In genomic region chr12:118061876-118062791, GRCh38 we compare ENCODE assay signal across 8 cellular contexts. TPM values are rescaled to one million over a fixed set of nuclear protein-coding genes. Genes with fewer than 3 reads are reported as not detected.
A peak's percentile ranks its signal among the peaks of the same experiment; 100 is the strongest.
DNase-seq lines count a peak whose midpoint lies in the region; ATAC-seq and TF ChIP-seq lines count a peak whose summit lies in the region.

No MANE protein-coding gene starts in this region.

- H3K36me3 Mint-ChIP-seq in CD4-positive, CD25-positive, alpha-beta regulatory T cell: no peaks in the 10 kb centered on the region
- H3K36me3 Mint-ChIP-seq in GM23338 (ENCODE audit: low read depth): peaks cover 31% of the 10 kb centered on the region

- H3F3A ChIP-seq in GM23338 (replicated peaks; ENCODE audit: low read depth): peaks cover 24% of the 10 kb centered on the region

- 1 to 2% (median 1%) methylated on average over 41 of the region's 41 CpGs for WGBS in spleen, 5 donors

- H3K9me3 ChIP-seq in CD4-positive, CD25-positive, alpha-beta regulatory T cell (ENCODE audit: control insufficient read depth in 2 of 2, low read length in 2 of 2): no peaks in the 10 kb centered on the region
- no peaks in the 10 kb centered on the region for H3K9me3 ChIP-seq in spleen

- peak overlapping the region; percentile 79 for H3K27ac ChIP-seq in CD4-positive, CD25-positive, alpha-beta regulatory T cell (ENCODE audit: insufficient read depth, low read length, poor library complexity, severe bottlenecking)
- H3K27ac ChIP-seq in GM23338 (ENCODE audit: low read depth): peak overlapping the region; percentile 96
- peak overlapping the region; percentile 93 for H3K27ac ChIP-seq in RWPE1
- peak overlapping the region in 7 of 8 donors; percentile 87 to 97 (median 93) for H3K27ac ChIP-seq in spleen

- peak in 1 of 3 donors; percentile 42 for DNase-seq in CD4-positive, CD25-positive, alpha-beta regulatory T cell
- peak; percentile 90 for DNase-seq in GM23338 (ENCODE audit: low spot score)
- DNase-seq in RWPE1 (ENCODE audit: low spot score): peak; percentile 62
- DNase-seq in choroid plexus epithelial cell (ENCODE audit: low read depth): peak; percentile 48
- no peak for DNase-seq in kidney epithelial cell (ENCODE audit: low read depth)
- peak; percentile 73 for DNase-seq in spleen

- peaks cover 2% of the 10 kb centered on the region for H3K27me3 ChIP-seq in CD4-positive, CD25-positive, alpha-beta regulatory T cell (ENCODE audit: control insufficient read depth, insufficient read depth, low read length)
- H3K27me3 ChIP-seq in GM23338 (ENCODE audit: insufficient read depth) (no peaks in the 10 kb centered on the region), kidney epithelial cell (ENCODE audit: control insufficient read depth, insufficient read depth, low read length) (no peaks in the 10 kb centered on the region), spleen (replicated peaks in 1 of 7) (no peaks in the 10 kb centered on the region)

- peaks cover 48% of the 10 kb centered on the region for H3K4me1 ChIP-seq in CD4-positive, CD25-positive, alpha-beta regulatory T cell (ENCODE audit: control insufficient read depth, insufficient read depth, low read length, poor library complexity, severe bottlenecking)
- H3K4me1 ChIP-seq in GM23338 (ENCODE audit: insufficient read depth) (peaks cover 28% of the 10 kb centered on the region), spleen (peaks cover 19 to 81% (median 55%) of the 10 kb centered on the region in 6 donors)

- intact Hi-C loops in spleen (cut with DNase I; ENCODE audit: low total_unique reads): no loop called here

- H3K4me3 Mint-ChIP-seq in CD4-positive, CD25-positive, alpha-beta regulatory T cell: peak overlapping the region; percentile 88 to 97 (median 94)
- peak overlapping the region; percentile 87 for H3K4me3 Mint-ChIP-seq in GM23338

- H3K9me2 ChIP-seq in GM23338 (ENCODE audit: insufficient read depth): no peaks in the 10 kb centered on the region

- peak overlapping the region; percentile 82 for H3K4me2 ChIP-seq in GM23338

- CTCF ChIA-PET in RWPE1 (lab: Yijun Ruan, JAX): interaction anchor here (0.8 kb wide), 1 partner anchor 59 kb away, joined by 5 read pairs; no protein-coding TSS in a partner anchor

- peak overlapping the region; percentile 88 for H3K4me3 ChIP-seq in CD4-positive, CD25-positive, alpha-beta regulatory T cell (ENCODE audit: low read depth, low read length)
- H3K4me3 ChIP-seq in GM23338 (peak overlapping the region; percentile 71), choroid plexus epithelial cell (ENCODE audit: low read depth, low read length) (peak overlapping the region; percentile 69), kidney epithelial cell (ENCODE audit: low read depth, low read length) (peak overlapping the region; percentile 73), spleen (peak overlapping the region; percentile 41 to 85 (median 64))

- TF ChIP-seq POLR2A in spleen (IDR thresholded peaks at IDR 0.05): no peak

- POLR2A ChIA-PET in RWPE1 (lab: Yijun Ruan, JAX; ENCODE audit: low non-redundant PET): interaction anchor here (0.5 to 0.6 kb wide), 4 partner anchors 8 to 315 kb away, joined by 3 to 6 read pairs (median 3); no protein-coding TSS in a partner anchor

- H3K27me3 Mint-ChIP-seq in CD4-positive, CD25-positive, alpha-beta regulatory T cell: peaks cover 7% of the 10 kb centered on the region
- H3K27me3 Mint-ChIP-seq in GM23338 (ENCODE audit: insufficient read depth, low read depth, poor library complexity): peaks cover 24% of the 10 kb centered on the region

- no peaks in the 10 kb centered on the region for H3K36me3 ChIP-seq in CD4-positive, CD25-positive, alpha-beta regulatory T cell (ENCODE audit: control insufficient read depth, insufficient read depth, low read length)
- H3K36me3 ChIP-seq in GM23338 (ENCODE audit: insufficient read depth): 0 out of 2 replicates have a peak, but pooled peaks cover 4% of the 10 kb centered on the region
- H3K36me3 ChIP-seq in kidney epithelial cell (ENCODE audit: control insufficient read depth, insufficient read depth, low read length): no peaks in the 10 kb centered on the region
- no peaks in the 10 kb centered on the region for H3K36me3 ChIP-seq in spleen

- no peaks in the 10 kb centered on the region; the same call in 1 of the 2 replicates for H4K20me1 ChIP-seq in GM23338 (replicated peaks; ENCODE audit: insufficient read depth)

- peaks cover 17 to 69% (median 48%) of the 10 kb centered on the region in 4 donors for H3K4me1 Mint-ChIP-seq in CD4-positive, CD25-positive, alpha-beta regulatory T cell
- H3K4me1 Mint-ChIP-seq in GM23338: peaks cover 45% of the 10 kb centered on the region

- no peaks in the 10 kb centered on the region for H3K9me3 Mint-ChIP-seq in CD4-positive, CD25-positive, alpha-beta regulatory T cell
- peaks cover 4% of the 10 kb centered on the region; the same call in 1 of the 3 replicates for H3K9me3 Mint-ChIP-seq in GM23338

- TF ChIP-seq CTCF in GM23338 (conservative IDR thresholded peaks at IDR 0.05; ENCODE audit: low read depth in 2 of 2) (no peak), RWPE1 (conservative IDR thresholded peaks at IDR 0.05; ENCODE audit: low read depth) (no peak), choroid plexus epithelial cell (conservative IDR thresholded peaks at IDR 0.05; ENCODE audit: low read depth, low read length) (no peak), kidney epithelial cell (IDR thresholded peaks at IDR 0.05; ENCODE audit: insufficient read depth, low read length, poor library complexity, severe bottlenecking) (no peak), spleen (IDR thresholded peaks at IDR 0.05 in 8 of 11, conservative IDR thresholded peaks at IDR 0.05 in 3 of 11) (no peak)

- peaks cover 34% of the 10 kb centered on the region for H3K79me2 ChIP-seq in GM23338 (replicated peaks; ENCODE audit: insufficient read depth)

- H2AFZ ChIP-seq in GM23338: no peak overlapping the region

- H3K27ac Mint-ChIP-seq in CD4-positive, CD25-positive, alpha-beta regulatory T cell: peak overlapping the region; percentile 82 to 92 (median 87)
- H3K27ac Mint-ChIP-seq in GM23338: peak overlapping the region; percentile 98

- no peak for ATAC-seq in CD4-positive, CD25-positive, alpha-beta regulatory T cell (ENCODE audit: low read depth in 2 of 2)
- peak; percentile 61 for ATAC-seq in GM23338
- no peak for ATAC-seq in GM21786 (IDR thresholded peaks at IDR 0.05; ENCODE audit: unreplicated experiment)
- ATAC-seq in GM19467 (IDR thresholded peaks at IDR 0.05; ENCODE audit: unreplicated experiment): no peak

TF ChIP-seq in GM23338, 12 proteins besides CTCF, POLR2A, EP300 and RAD21 (continues in another document):
- TF ChIP-seq ETS1 (IDR thresholded peaks at IDR 0.05) (0 out of 2 replicates have a peak, but pooled peaks have one; percentile 27), STAT1 (IDR thresholded peaks at IDR 0.05; ENCODE audit: unreplicated experiment) (no peak), EZH2 (IDR thresholded peaks at IDR 0.05; ENCODE audit: low read depth, unreplicated experiment) (no peak), POLR2AphosphoS5 (IDR thresholded peaks at IDR 0.05; ENCODE audit: low read depth) (peak; percentile 64)

RNA-seq across cellular contexts. Expression of gene WSB2, which starts 1.2 kb away (rescaled TPM):
- total RNA-seq in CD4-positive, CD25-positive, alpha-beta regulatory T cell: 30.8 TPM
- 10 to 100 TPM; 16.0 to 26.2 (median 22.2) TPM for polyA plus RNA-seq in CD4-positive, CD25-positive, alpha-beta regulatory T cell
- 53.2 and 60.8 TPM in 2 replicates for total RNA-seq in GM23338 (2014; rRNA removed; shearing (Covaris generic))
- polyA plus RNA-seq in GM23338 (2016; fragmentation: Nextera tagmentation; extraction: Ambion mirVana) (36.6 and 38.8 TPM in 2 replicates), spleen (10 to 100 TPM; 14.4 to 25.3 (median 18.6) TPM)
- total RNA-seq in kidney epithelial cell (81.1 and 92.6 TPM in 2 replicates), spleen (10 to 100 TPM; 33.1 to 63.2 (median 48.9) TPM)

RNA-seq across cellular contexts. Expression of gene VSIG10, which starts 41.7 kb away (rescaled TPM):
- total RNA-seq in CD4-positive, CD25-positive, alpha-beta regulatory T cell: 0.64 TPM
- polyA plus RNA-seq in CD4-positive, CD25-positive, alpha-beta regulatory T cell: 1 to 10 TPM; 1.5 to 3.1 (median 2.0) TPM
- total RNA-seq in GM23338 (2014; rRNA removed; shearing (Covaris generic)): 87.5 and 98.5 TPM in 2 replicates
- polyA plus RNA-seq in GM23338 (2016; fragmentation: Nextera tagmentation; extraction: Ambion mirVana) (48.1 and 52.1 TPM in 2 replicates), spleen (1 to 10 TPM; 4.9 to 7.0 (median 5.2) TPM)
- total RNA-seq in kidney epithelial cell (14.4 and 22.0 TPM in 2 replicates), spleen (10 to 100 TPM; 11.6 to 22.9 (median 18.2) TPM)

RNA-seq across cellular contexts. Expression of gene RFC5, which starts 45.6 kb away (rescaled TPM):
- total RNA-seq in CD4-positive, CD25-positive, alpha-beta regulatory T cell: 12.0 TPM
- 10 to 100 TPM; 19.2 to 21.1 (median 20.1) TPM for polyA plus RNA-seq in CD4-positive, CD25-positive, alpha-beta regulatory T cell
- total RNA-seq in GM23338 (2014; rRNA removed; shearing (Covaris generic)): 53.2 and 56.4 TPM in 2 replicates
- polyA plus RNA-seq in GM23338 (2016; fragmentation: Nextera tagmentation; extraction: Ambion mirVana) (35.0 and 35.1 TPM in 2 replicates), spleen (10 to 100 TPM in 1 of 3 donors, 1 to 10 TPM in 2; 6.6 to 11.0 (median 9.1) TPM)
- total RNA-seq in kidney epithelial cell (10.1 and 13.7 TPM in 2 replicates), spleen (10 to 100 TPM in 5 of 7 donors, 1 to 10 TPM in 2; 8.1 to 18.4 (median 12.6) TPM)
